Comparison of ENCODE assay signal across 1 cellular context in the genomic region with DNA sequence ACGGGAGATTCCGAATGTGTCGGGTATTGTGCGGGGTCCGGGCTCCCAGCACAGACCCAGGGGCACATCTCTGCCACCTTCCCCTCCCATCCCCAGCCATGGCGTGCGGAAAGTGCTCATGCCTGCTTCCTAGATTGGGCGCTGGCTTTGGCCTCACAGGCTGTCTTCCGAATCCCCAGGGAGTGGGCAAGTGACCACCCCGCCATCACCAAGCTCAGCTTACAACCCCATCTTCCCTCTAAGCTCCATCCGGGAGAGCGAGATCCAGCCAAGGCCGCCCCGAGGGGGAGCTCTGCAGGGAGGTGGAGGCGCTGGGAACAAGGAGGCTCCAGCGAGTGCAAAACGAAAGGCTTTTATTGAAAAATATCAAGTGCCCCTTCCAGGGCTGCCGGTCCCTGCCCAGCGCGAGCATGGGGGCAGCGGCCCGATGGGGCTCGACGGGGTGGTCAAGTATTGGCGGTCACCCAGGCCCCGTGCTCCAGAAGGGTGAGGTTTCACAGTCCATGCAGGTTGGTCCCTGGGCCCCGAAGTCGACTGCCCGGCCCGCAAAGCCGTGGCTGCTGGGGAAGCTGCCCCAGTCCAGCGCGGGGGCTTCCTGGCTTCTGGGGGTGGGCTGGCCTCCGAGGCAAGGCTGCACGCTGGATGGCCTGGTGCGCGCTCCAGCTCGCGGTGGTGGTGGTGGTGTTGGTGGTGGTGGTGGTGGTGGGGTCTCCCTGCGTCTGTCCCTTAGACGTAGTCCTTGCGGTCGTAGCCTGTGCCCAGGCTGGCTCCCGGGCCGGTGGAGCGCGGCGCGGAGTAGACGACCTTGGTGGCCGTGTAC.
TF ChIP-seq lines count a peak whose summit lies in the region.

No MANE protein-coding gene starts in this region.

TF ChIP-seq in GM23338, 12 proteins besides CTCF, POLR2A, EP300 and RAD21 (continued from another document):
- TF ChIP-seq, protein P1, sequence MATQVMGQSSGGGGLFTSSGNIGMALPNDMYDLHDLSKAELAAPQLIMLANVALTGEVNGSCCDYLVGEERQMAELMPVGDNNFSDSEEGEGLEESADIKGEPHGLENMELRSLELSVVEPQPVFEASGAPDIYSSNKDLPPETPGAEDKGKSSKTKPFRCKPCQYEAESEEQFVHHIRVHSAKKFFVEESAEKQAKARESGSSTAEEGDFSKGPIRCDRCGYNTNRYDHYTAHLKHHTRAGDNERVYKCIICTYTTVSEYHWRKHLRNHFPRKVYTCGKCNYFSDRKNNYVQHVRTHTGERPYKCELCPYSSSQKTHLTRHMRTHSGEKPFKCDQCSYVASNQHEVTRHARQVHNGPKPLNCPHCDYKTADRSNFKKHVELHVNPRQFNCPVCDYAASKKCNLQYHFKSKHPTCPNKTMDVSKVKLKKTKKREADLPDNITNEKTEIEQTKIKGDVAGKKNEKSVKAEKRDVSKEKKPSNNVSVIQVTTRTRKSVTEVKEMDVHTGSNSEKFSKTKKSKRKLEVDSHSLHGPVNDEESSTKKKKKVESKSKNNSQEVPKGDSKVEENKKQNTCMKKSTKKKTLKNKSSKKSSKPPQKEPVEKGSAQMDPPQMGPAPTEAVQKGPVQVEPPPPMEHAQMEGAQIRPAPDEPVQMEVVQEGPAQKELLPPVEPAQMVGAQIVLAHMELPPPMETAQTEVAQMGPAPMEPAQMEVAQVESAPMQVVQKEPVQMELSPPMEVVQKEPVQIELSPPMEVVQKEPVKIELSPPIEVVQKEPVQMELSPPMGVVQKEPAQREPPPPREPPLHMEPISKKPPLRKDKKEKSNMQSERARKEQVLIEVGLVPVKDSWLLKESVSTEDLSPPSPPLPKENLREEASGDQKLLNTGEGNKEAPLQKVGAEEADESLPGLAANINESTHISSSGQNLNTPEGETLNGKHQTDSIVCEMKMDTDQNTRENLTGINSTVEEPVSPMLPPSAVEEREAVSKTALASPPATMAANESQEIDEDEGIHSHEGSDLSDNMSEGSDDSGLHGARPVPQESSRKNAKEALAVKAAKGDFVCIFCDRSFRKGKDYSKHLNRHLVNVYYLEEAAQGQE (IDR thresholded peaks at IDR 0.05; ENCODE audit: unreplicated experiment) = no peak
- TF ChIP-seq ZNF331 (CRISPR knock-in tag; IDR thresholded peaks at IDR 0.05; ENCODE audit: low read depth) = no peak
- TF ChIP-seq, protein P2, sequence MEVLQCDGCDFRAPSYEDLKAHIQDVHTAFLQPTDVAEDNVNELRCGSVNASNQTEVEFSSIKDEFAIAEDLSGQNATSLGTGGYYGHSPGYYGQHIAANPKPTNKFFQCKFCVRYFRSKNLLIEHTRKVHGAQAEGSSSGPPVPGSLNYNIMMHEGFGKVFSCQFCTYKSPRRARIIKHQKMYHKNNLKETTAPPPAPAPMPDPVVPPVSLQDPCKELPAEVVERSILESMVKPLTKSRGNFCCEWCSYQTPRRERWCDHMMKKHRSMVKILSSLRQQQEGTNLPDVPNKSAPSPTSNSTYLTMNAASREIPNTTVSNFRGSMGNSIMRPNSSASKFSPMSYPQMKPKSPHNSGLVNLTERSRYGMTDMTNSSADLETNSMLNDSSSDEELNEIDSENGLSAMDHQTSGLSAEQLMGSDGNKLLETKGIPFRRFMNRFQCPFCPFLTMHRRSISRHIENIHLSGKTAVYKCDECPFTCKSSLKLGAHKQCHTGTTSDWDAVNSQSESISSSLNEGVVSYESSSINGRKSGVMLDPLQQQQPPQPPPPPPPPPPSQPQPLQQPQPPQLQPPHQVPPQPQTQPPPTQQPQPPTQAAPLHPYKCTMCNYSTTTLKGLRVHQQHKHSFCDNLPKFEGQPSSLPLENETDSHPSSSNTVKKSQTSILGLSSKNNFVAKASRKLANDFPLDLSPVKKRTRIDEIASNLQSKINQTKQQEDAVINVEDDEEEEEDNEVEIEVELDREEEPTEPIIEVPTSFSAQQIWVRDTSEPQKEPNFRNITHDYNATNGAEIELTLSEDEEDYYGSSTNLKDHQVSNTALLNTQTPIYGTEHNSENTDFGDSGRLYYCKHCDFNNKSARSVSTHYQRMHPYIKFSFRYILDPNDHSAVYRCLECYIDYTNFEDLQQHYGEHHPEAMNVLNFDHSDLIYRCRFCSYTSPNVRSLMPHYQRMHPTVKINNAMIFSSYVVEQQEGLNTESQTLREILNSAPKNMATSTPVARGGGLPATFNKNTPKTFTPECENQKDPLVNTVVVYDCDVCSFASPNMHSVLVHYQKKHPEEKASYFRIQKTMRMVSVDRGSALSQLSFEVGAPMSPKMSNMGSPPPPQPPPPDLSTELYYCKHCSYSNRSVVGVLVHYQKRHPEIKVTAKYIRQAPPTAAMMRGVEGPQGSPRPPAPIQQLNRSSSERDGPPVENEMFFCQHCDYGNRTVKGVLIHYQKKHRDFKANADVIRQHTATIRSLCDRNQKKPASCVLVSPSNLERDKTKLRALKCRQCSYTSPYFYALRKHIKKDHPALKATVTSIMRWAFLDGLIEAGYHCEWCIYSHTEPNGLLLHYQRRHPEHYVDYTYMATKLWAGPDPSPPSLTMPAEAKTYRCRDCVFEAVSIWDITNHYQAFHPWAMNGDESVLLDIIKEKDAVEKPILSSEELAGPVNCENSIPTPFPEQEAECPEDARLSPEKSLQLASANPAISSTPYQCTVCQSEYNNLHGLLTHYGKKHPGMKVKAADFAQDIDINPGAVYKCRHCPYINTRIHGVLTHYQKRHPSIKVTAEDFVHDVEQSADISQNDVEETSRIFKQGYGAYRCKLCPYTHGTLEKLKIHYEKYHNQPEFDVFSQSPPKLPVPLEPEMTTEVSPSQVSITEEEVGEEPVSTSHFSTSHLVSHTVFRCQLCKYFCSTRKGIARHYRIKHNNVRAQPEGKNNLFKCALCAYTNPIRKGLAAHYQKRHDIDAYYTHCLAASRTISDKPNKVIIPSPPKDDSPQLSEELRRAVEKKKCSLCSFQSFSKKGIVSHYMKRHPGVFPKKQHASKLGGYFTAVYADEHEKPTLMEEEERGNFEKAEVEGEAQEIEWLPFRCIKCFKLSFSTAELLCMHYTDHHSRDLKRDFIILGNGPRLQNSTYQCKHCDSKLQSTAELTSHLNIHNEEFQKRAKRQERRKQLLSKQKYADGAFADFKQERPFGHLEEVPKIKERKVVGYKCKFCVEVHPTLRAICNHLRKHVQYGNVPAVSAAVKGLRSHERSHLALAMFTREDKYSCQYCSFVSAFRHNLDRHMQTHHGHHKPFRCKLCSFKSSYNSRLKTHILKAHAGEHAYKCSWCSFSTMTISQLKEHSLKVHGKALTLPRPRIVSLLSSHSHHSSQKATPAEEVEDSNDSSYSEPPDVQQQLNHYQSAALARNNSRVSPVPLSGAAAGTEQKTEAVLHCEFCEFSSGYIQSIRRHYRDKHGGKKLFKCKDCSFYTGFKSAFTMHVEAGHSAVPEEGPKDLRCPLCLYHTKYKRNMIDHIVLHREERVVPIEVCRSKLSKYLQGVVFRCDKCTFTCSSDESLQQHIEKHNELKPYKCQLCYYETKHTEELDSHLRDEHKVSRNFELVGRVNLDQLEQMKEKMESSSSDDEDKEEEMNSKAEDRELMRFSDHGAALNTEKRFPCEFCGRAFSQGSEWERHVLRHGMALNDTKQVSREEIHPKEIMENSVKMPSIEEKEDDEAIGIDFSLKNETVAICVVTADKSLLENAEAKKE (CRISPR knock-in tag; IDR thresholded peaks at IDR 0.05) = no peak
- no peak for TF ChIP-seq EZH2phosphoT487 (IDR thresholded peaks at IDR 0.05; ENCODE audit: unreplicated experiment)
- no peak for TF ChIP-seq EZH2 (IDR thresholded peaks at IDR 0.05; ENCODE audit: low read depth, unreplicated experiment)
- no peak for TF ChIP-seq JUNB (IDR thresholded peaks at IDR 0.05; ENCODE audit: unreplicated experiment)
- TF ChIP-seq CREB1 (CRISPR knock-in tag; IDR thresholded peaks at IDR 0.05; ENCODE audit: low read depth) = no peak
- no peak for TF ChIP-seq NANOG (IDR thresholded peaks at IDR 0.05; ENCODE audit: borderline replicate concordance)
